Comparison of ENCODE assay signal across 1 cellular context in genomic region chr4:186854256-186854655, GRCh38.
TF ChIP-seq lines count a peak whose summit lies in the region.

No MANE protein-coding gene starts in this region.

TF ChIP-seq in HCT116, 20 proteins besides CTCF, POLR2A, EP300 and RAD21 (continued from another document):
- TF ChIP-seq ZFX (IDR thresholded peaks at IDR 0.05) (no peak), POLR2AphosphoS5 (IDR thresholded peaks at IDR 0.05; ENCODE audit: low read depth, low read length) (no peak), EZH2phosphoT487 (IDR thresholded peaks at IDR 0.05; ENCODE audit: borderline replicate concordance) (no peak), SP1 (IDR thresholded peaks at IDR 0.05; ENCODE audit: low read depth) (no peak), REST (IDR thresholded peaks at IDR 0.05; ENCODE audit: low read depth) (no peak), EZH2 (IDR thresholded peaks at IDR 0.05) (no peak), ELF1 (IDR thresholded peaks at IDR 0.05; ENCODE audit: borderline replicate concordance, low read depth) (no peak)
TF ChIP-seq in HCT116: peak in this region for 0.
